Comparison of ENCODE assay signal across 16 cellular contexts in genomic region chr2:25430556-25430955, GRCh38.
A peak's percentile ranks its signal among the peaks of the same experiment; 100 is the strongest.
DNase-seq lines count a peak whose midpoint lies in the region; ATAC-seq, FAIRE-seq and TF ChIP-seq lines count a peak whose summit lies in the region.
"Had no signal": no experiment of that assay in that cellular context is flagged by ENCODE, and none has a peak within 500 bp of the region (broad histone marks: within the 10 kb centered on the region; RNA-seq: fewer than 3 reads in every experiment).

No MANE protein-coding gene starts in this region.

- H3K4me1 ChIP-seq in KMS-11 (ENCODE audit: low read depth, poor library complexity, severe bottlenecking) (peaks cover 34% of the 10 kb centered on the region), GM12878 (ENCODE audit: control insufficient read depth, insufficient read depth, low read length) (peaks cover 17% of the 10 kb centered on the region)
- H3K4me1 ChIP-seq: A549, Caco-2, HAP-1 had no signal

- H3K9ac ChIP-seq in KMS-11 (no peak overlapping the region), GM12878 (ENCODE audit: control insufficient read depth, insufficient read depth, low read length) (no peak overlapping the region)

- 47% methylated on average over 7 of the region's 7 CpGs for WGBS in GM12878 (ENCODE audit: insufficient coverage, insufficient replicate concordance, low lambda C conversion rate, missing lambda C conversion rate)

- BruUV-seq in GM12878 (replicated peaks; lab: Mats Ljungman, UMichigan) = no TSS peak

- SMC1A ChIA-PET in GM12878 (lab: Charles Lee; ENCODE audit: uncharacterized antibody, unreplicated experiment) = interaction anchor here (0.7 to 1.6 kb wide), 4 partner anchors 10 to 69 kb away, joined by 3 to 5 read pairs (median 4); no protein-coding TSS in a partner anchor

- no peak for TF ChIP-seq POLR2A in GM12878 (IDR thresholded peaks at IDR 0.05; ENCODE audit: low read depth, low read length)

- CTCF ChIA-PET in GM12878 (lab: Yijun Ruan, JAX) = interaction anchor here (0.5 kb wide), 1 partner anchor 62 kb away, joined by 5 read pairs; no protein-coding TSS in a partner anchor

- H3K27me3 ChIP-seq in KMS-11 (ENCODE audit: insufficient read depth, low read depth) (no peaks in the 10 kb centered on the region), GM12878 (replicated peaks in 1 of 2; ENCODE audit: control insufficient read depth in 2 of 2, insufficient read depth in 2 of 2, low read length in 1 of 2) (no peaks in the 10 kb centered on the region)

- H3K9me3 ChIP-seq in GM12878 (replicated peaks; ENCODE audit: control insufficient read depth, insufficient read depth, low read length) = peaks cover 4% of the 10 kb centered on the region
- H3K9me3 ChIP-seq: HAP-1 had no signal

- H3K4me2 ChIP-seq in KMS-11 (peak overlapping the region; percentile 51), GM12878 (ENCODE audit: control insufficient read depth, insufficient read depth) (no peak overlapping the region; the same call in 1 of the 2 replicates)
- H3K4me2 ChIP-seq: A549 had no signal

- H3K4me3 ChIP-seq in KMS-11 (IDR thresholded peaks at IDR 0.05; ENCODE audit: insufficient read depth, low read depth, low read length) (no peak overlapping the region), GM12878 (no peak overlapping the region), coronary artery (no peak overlapping the region)
- H3K4me3 ChIP-seq: A549, HAP-1 had no signal

- POLR2A ChIA-PET in GM12878 (lab: Charles Lee) = interaction anchor here (0.8 kb wide), 1 partner anchor 10 kb away, joined by 3 read pairs; no protein-coding TSS in a partner anchor

- H2AFZ ChIP-seq in KMS-11 (ENCODE audit: low read depth) (no peak overlapping the region), GM12878 (ENCODE audit: control insufficient read depth, low read depth, low read length) (no peak overlapping the region)

- no peak for TF ChIP-seq EP300 in GM12878 (IDR thresholded peaks at IDR 0.05; ENCODE audit: borderline replicate concordance in 1 of 2, control insufficient read depth in 1 of 2, low read depth in 2 of 2, low read length in 2 of 2)

- H3K36me3 ChIP-seq in KMS-11 (ENCODE audit: insufficient read depth) (no peaks in the 10 kb centered on the region), GM12878 (ENCODE audit: control insufficient read depth in 2 of 2, insufficient read depth in 2 of 2, low read length in 1 of 2) (peaks cover 3 to 33% of the 10 kb centered on the region in 2 experiments; a peak in 3 of 4 replicates)
- H3K36me3 ChIP-seq: HAP-1 had no signal

- no peaks in the 10 kb centered on the region for H3K79me2 ChIP-seq in KMS-11 (ENCODE audit: insufficient read depth, low read depth)
- peaks cover 6% of the 10 kb centered on the region for H3K79me2 ChIP-seq in GM12878 (ENCODE audit: control insufficient read depth, insufficient read depth, low read length)

- no peak for TF ChIP-seq RAD21 in GM12878 (IDR thresholded peaks at IDR 0.05; ENCODE audit: insufficient read depth, low read depth, low read length)

- no peak for TF ChIP-seq CTCF in KMS-11 (conservative IDR thresholded peaks at IDR 0.05; ENCODE audit: low read depth, low read length)
- TF ChIP-seq CTCF in GM12878 (IDR thresholded peaks at IDR 0.05 in 2 of 3, conservative IDR thresholded peaks at IDR 0.05 in 1 of 3; ENCODE audit: control insufficient read depth in 2 of 3, extremely low read depth in 1 of 3, insufficient read depth in 1 of 3, low read depth in 3 of 3, low read length in 3 of 3) = no peak
- TF ChIP-seq CTCF in coronary artery (IDR thresholded peaks at IDR 0.05) = no peak

- in situ Hi-C loops in GM12878 (cut with MboI) = no loop called here

- no peaks in the 10 kb centered on the region for H4K20me1 ChIP-seq in KMS-11 (ENCODE audit: insufficient read depth)
- no peaks in the 10 kb centered on the region for H4K20me1 ChIP-seq in GM12878 (ENCODE audit: control insufficient read depth, insufficient read depth)

- H3K27ac ChIP-seq in KMS-11 (peak overlapping the region; percentile 72), GM12878 (ENCODE audit: control insufficient read depth, insufficient read depth) (no peak overlapping the region), coronary artery (no peak overlapping the region)
- H3K27ac ChIP-seq: 22Rv1, A549, C4-2B had no signal

- intact Hi-C loops in GM12878 (cut with micrococcal nuclease; ENCODE audit: unreplicated experiment) = no loop called here

- RAD21 ChIA-PET in GM12878 (lab: Charles Lee; ENCODE audit: unreplicated experiment) = no interaction called here

- FAIRE-seq in GM12878 (lab: Jason Lieb, UNC) = no peak
- FAIRE-seq: A549, D721Med, G401.6 had no signal

- no peak for DNase-seq in activated CD4-positive, CD25-positive, alpha-beta regulatory T cell (lab: John Stamatoyannopoulos, UW)
- DNase-seq in GM12878 (ENCODE audit: low read depth, low spot score) (no peak), GOT3 (lab: John Stamatoyannopoulos, UW) (no peak), NCI-H1417 (lab: John Stamatoyannopoulos, UW) (no peak), coronary artery (ENCODE audit: low spot score) (no peak)
- DNase-seq: AML-193; Caco-2; CD4-positive, alpha-beta T cell had no signal

- peak; percentile 63 to 82 for ATAC-seq in activated CD4-positive, CD25-positive, alpha-beta regulatory T cell treated with anti-CD3 and anti-CD28 coated beads, Interleukin-2, amount 50 U/mL, for 24 hours
- peak; percentile 10; the same call in 1 of the 3 replicates for ATAC-seq in GM12878
- ATAC-seq: A549 had no signal

TF ChIP-seq in GM12878, 131 proteins besides CTCF, POLR2A, EP300 and RAD21 (continues in another document):
- TF ChIP-seq, protein P1, sequence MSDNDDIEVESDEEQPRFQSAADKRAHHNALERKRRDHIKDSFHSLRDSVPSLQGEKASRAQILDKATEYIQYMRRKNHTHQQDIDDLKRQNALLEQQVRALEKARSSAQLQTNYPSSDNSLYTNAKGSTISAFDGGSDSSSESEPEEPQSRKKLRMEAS (IDR thresholded peaks at IDR 0.05; ENCODE audit: low read depth, low read length) = no peak
- TF ChIP-seq RUNX3 (IDR thresholded peaks at IDR 0.05; ENCODE audit: low read length) (peak; percentile 72), EED (IDR thresholded peaks at IDR 0.05; ENCODE audit: low read depth) (no peak), ZBTB33 (IDR thresholded peaks at IDR 0.05) (no peak), FOS (IDR thresholded peaks at IDR 0.05; ENCODE audit: borderline replicate concordance, extremely low read depth, insufficient read length) (no peak), ESRRA (IDR thresholded peaks at IDR 0.05; ENCODE audit: low read length) (no peak), NFXL1 (IDR thresholded peaks at IDR 0.05; ENCODE audit: borderline replicate concordance) (no peak), MYB (IDR thresholded peaks at IDR 0.05; ENCODE audit: borderline replicate concordance, low read depth, low read length) (no peak), ZSCAN29 (IDR thresholded peaks at IDR 0.05) (no peak), ASH2L (IDR thresholded peaks at IDR 0.05; ENCODE audit: borderline replicate concordance, low read depth) (no peak), JUNB (IDR thresholded peaks at IDR 0.05) (peak; percentile 74), WRNIP1 (IDR thresholded peaks at IDR 0.05; ENCODE audit: borderline replicate concordance, low read depth, low read length) (no peak), NFIC (IDR thresholded peaks at IDR 0.05; ENCODE audit: low read depth, low read length) (peak; percentile 48; the same call in 1 of the 2 replicates), CBX3 (IDR thresholded peaks at IDR 0.05; ENCODE audit: borderline replicate concordance, low read depth) (no peak), NRF1 (conservative IDR thresholded peaks at IDR 0.05; ENCODE audit: low read depth, low read length) (no peak), CHD4 (IDR thresholded peaks at IDR 0.05) (no peak), MTA3 (IDR thresholded peaks at IDR 0.05; ENCODE audit: borderline replicate concordance, low read length) (peak; percentile 55; the same call in 1 of the 2 replicates), PBX3 (IDR thresholded peaks at IDR 0.05; ENCODE audit: insufficient replicate concordance, low read depth, low read length) (no peak), MLLT1 (IDR thresholded peaks at IDR 0.05) (no peak), MXI1 (IDR thresholded peaks at IDR 0.05; ENCODE audit: low read depth, low read length) (no peak)
